In genomic region chr6:20532881-20533280, GRCh38 we compare ENCODE assay signal across 25 cellular contexts. TPM values are rescaled to one million over a fixed set of nuclear protein-coding genes. Genes with fewer than 3 reads are reported as not detected.
DNase-seq lines count a peak whose midpoint lies in the region; ATAC-seq, FAIRE-seq and TF ChIP-seq lines count a peak whose summit lies in the region.
"Had no signal": no experiment of that assay in that cellular context is flagged by ENCODE, and none has a peak within 500 bp of the region (broad histone marks: within the 10 kb centered on the region; RNA-seq: fewer than 3 reads in every experiment).

No MANE protein-coding gene starts in this region.

- no peak overlapping the region for H3K4me2 ChIP-seq in HepG2 (ENCODE audit: low read depth, low read length)

- TF ChIP-seq EP300 in HepG2 (IDR thresholded peaks at IDR 0.05; ENCODE audit: low read depth in 2 of 2, low read length in 2 of 2) (no peak), HepG2 (CRISPR knock-in tag; IDR thresholded peaks at IDR 0.05; ENCODE audit: borderline replicate concordance) (no peak)

- no peak for FAIRE-seq in HepG2 (lab: Jason Lieb, UNC)
- FAIRE-seq: GM12892, GM18507, H54 had no signal

- in situ Hi-C loops in HepG2 (cut with HindIII; ENCODE audit: extremely low pct_ligation_motif_present, low pct_unique_long_range_greater_than_20kb) = no loop called here

- CTCF ChIA-PET in HepG2 (lab: Yijun Ruan, JAX; ENCODE audit: low intra/inter-chr PET ratio, low total read pairs) = no interaction called here

- BruUV-seq in HepG2 (replicated peaks; lab: Mats Ljungman, UMichigan) = no TSS peak

- POLR2A ChIA-PET in HepG2 (lab: Yijun Ruan, JAX) = no interaction called here

- peaks cover 20% of the 10 kb centered on the region for H3K79me2 ChIP-seq in HepG2 (ENCODE audit: insufficient read depth, low read length)

- H3K27ac Mint-ChIP-seq in T-helper 1 cell treated with Interleukin-12 subunit alpha and Interleukin-12 subunit beta and Interleukin-4 antibody, amounts not matched to agents 30 μg/mL and 1 μg/mL, for 36 hours = peak overlapping the region; percentile 5
- H3K27ac Mint-ChIP-seq in natural killer cell treated with Interleukin-12 subunit alpha and Interleukin-12 subunit beta and Interleukin-15 and Interleukin-18, amount 100 ng/mL, for 72 hours = peak overlapping the region; percentile 96 to 100

- no peak for TF ChIP-seq RAD21 in HepG2 (CRISPR knock-in tag; IDR thresholded peaks at IDR 0.05)

- WGBS in HepG2 (ENCODE audit: low lambda C conversion rate) = 95% methylated on average over 1 of the region's 1 CpG
- WGBS in right lobe of liver (ENCODE audit: insufficient coverage, low coverage, low lambda C conversion rate, missing lambda C conversion rate) = 90% methylated on average over 1 of the region's 1 CpG

- no peak overlapping the region for H3K9ac ChIP-seq in HepG2 (ENCODE audit: insufficient read depth, low read depth, low read length)
- H3K9ac ChIP-seq: BLaER1 treated with 17β-estradiol and CSF1 and Interleukin-3, amounts not matched to agents 10 nM and 100 nM; KMS-11 had no signal

- H3K4me3 ChIP-seq in HepG2 (replicated peaks in 1 of 3; ENCODE audit: insufficient read depth in 1 of 3, low read depth in 2 of 3, low read length in 3 of 3) (no peak overlapping the region), right lobe of liver (no peak overlapping the region)
- H3K4me3 ChIP-seq: BLaER1 treated with 17β-estradiol and CSF1 and Interleukin-3, amounts not matched to agents 10 nM and 100 nM; SK-N-MC had no signal

- intact Hi-C loops in HepG2 (cut with micrococcal nuclease; ENCODE audit: unreplicated experiment) = no loop called here
- intact Hi-C loops in right lobe of liver (cut with DNase I) = loop anchor here (5.0 to 10.0 kb wide), 2 partner anchors 238 to 241 kb away; no protein-coding TSS in a partner anchor

- no peak for TF ChIP-seq POLR2A in HepG2 (IDR thresholded peaks at IDR 0.05; ENCODE audit: insufficient read depth in 1 of 2, low read depth in 2 of 2, low read length in 2 of 2)
- TF ChIP-seq POLR2A in right lobe of liver (IDR thresholded peaks at IDR 0.05) = no peak

- H3K4me3 Mint-ChIP-seq in T-helper 1 cell treated with Interleukin-12 subunit alpha and Interleukin-12 subunit beta and Interleukin-4 antibody, amounts not matched to agents 30 μg/mL and 1 μg/mL, for 36 hours = no peak overlapping the region
- peak overlapping the region; percentile 45 for H3K4me3 Mint-ChIP-seq in natural killer cell treated with Interleukin-12 subunit alpha and Interleukin-12 subunit beta and Interleukin-15 and Interleukin-18, amount 100 ng/mL, for 72 hours
- H3K4me3 Mint-ChIP-seq: CD8-positive, alpha-beta T cell had no signal

- TF ChIP-seq CTCF in HepG2 (CRISPR knock-in tag; IDR thresholded peaks at IDR 0.05) (no peak), right lobe of liver (IDR thresholded peaks at IDR 0.05) (no peak)

- ATAC-seq in HepG2 (no peak), right lobe of liver (no peak), GM18502 (IDR thresholded peaks at IDR 0.05; ENCODE audit: poor library complexity, unreplicated experiment) (no peak)
- no peak for ATAC-seq in natural killer cell treated with Interleukin-12 subunit alpha and Interleukin-12 subunit beta and Interleukin-15 and Interleukin-18, amount 100 ng/mL, for 72 hours
- ATAC-seq: CD8-positive, alpha-beta T cell had no signal

- H3K4me1 ChIP-seq in HepG2 (ENCODE audit: insufficient read depth, low read length) = peaks cover 35% of the 10 kb centered on the region
- peaks cover 0 to 12% (median 5%) of the 10 kb centered on the region in 4 donors for H3K4me1 ChIP-seq in right lobe of liver

- H3K27me3 ChIP-seq in HepG2 (ENCODE audit: control insufficient read depth in 1 of 2, insufficient read depth in 2 of 2, low read length in 2 of 2) (peaks cover 0 to 5% of the 10 kb centered on the region in 2 experiments; a peak in 1 of 5 replicates), right lobe of liver (no peaks in the 10 kb centered on the region)
- H3K27me3 ChIP-seq: BLaER1 treated with 17β-estradiol and CSF1 and Interleukin-3, amounts not matched to agents 10 nM and 100 nM had no signal

- peaks cover 7% of the 10 kb centered on the region for H3K36me3 Mint-ChIP-seq in T-helper 1 cell treated with Interleukin-12 subunit alpha and Interleukin-12 subunit beta and Interleukin-4 antibody, amounts not matched to agents 30 μg/mL and 1 μg/mL, for 36 hours (ENCODE audit: low read depth)
- peaks cover 8% of the 10 kb centered on the region for H3K36me3 Mint-ChIP-seq in natural killer cell treated with Interleukin-12 subunit alpha and Interleukin-12 subunit beta and Interleukin-15 and Interleukin-18, amount 100 ng/mL, for 72 hours

- DNase-seq in T-helper 1 cell (no peak), HepG2 (ENCODE audit: low spot score) (no peak), right lobe of liver (no peak), DMS53 treated with DMSO at 0.1 percent for 48 hours (lab: John Stamatoyannopoulos, UW; ENCODE audit: unreplicated experiment) (no peak), LoVo (ENCODE audit: low spot score) (no peak)
- no peak for DNase-seq in natural killer cell treated with Interleukin-12 subunit alpha and Interleukin-12 subunit beta and Interleukin-15 and Interleukin-18, amount 100 ng/mL, for 72 hours (ENCODE audit: low spot score)
- DNase-seq: ACHN; CD8-positive, alpha-beta T cell; NCI-H1105; NCI-H2029 treated with DMSO at 0.1 percent for 48 hours; NCI-H226; NCI-H510A treated with DMSO at 0.1 percent for 48 hours; NCI-H748 treated with DMSO at 0.1 percent for 48 hours; SHP77 treated with DMSO at 0.1 percent for 48 hours had no signal

- H3K27ac ChIP-seq in HepG2 (ENCODE audit: extremely low read length, insufficient read depth, low read length) (no peak overlapping the region), right lobe of liver (no peak overlapping the region)
- H3K27ac ChIP-seq: 22Rv1, HL-60, KMS-11, RWPE1, SK-N-MC had no signal

- H4K20me1 ChIP-seq in HepG2 (ENCODE audit: insufficient read depth, low read length) = no peaks in the 10 kb centered on the region

- H3K9me3 ChIP-seq in HepG2 (ENCODE audit: low read length) (no peaks in the 10 kb centered on the region), right lobe of liver (no peaks in the 10 kb centered on the region)
- H3K9me3 ChIP-seq: BLaER1 treated with 17β-estradiol and CSF1 and Interleukin-3, amounts not matched to agents 10 nM and 100 nM had no signal

- H3K9me3 Mint-ChIP-seq in T-helper 1 cell treated with Interleukin-12 subunit alpha and Interleukin-12 subunit beta and Interleukin-4 antibody, amounts not matched to agents 30 μg/mL and 1 μg/mL, for 36 hours = no peaks in the 10 kb centered on the region
- H3K9me3 Mint-ChIP-seq in natural killer cell treated with Interleukin-12 subunit alpha and Interleukin-12 subunit beta and Interleukin-15 and Interleukin-18, amount 100 ng/mL, for 72 hours = no peaks in the 10 kb centered on the region
- H3K9me3 Mint-ChIP-seq: CD8-positive, alpha-beta T cell had no signal

- H3K36me3 ChIP-seq in HepG2 (replicated peaks in 1 of 2; ENCODE audit: control insufficient read depth in 1 of 2, insufficient read depth in 2 of 2, low read length in 2 of 2) (no peaks in the 10 kb centered on the region), right lobe of liver (no peaks in the 10 kb centered on the region)

- H3K4me1 Mint-ChIP-seq in T-helper 1 cell treated with Interleukin-12 subunit alpha and Interleukin-12 subunit beta and Interleukin-4 antibody, amounts not matched to agents 30 μg/mL and 1 μg/mL, for 36 hours (ENCODE audit: low read depth) = peaks cover 35% of the 10 kb centered on the region
- H3K4me1 Mint-ChIP-seq in natural killer cell treated with Interleukin-12 subunit alpha and Interleukin-12 subunit beta and Interleukin-15 and Interleukin-18, amount 100 ng/mL, for 72 hours (ENCODE audit: low read depth in 2 of 2) = peaks cover 39 to 47% of the 10 kb centered on the region in 2 donors

- no peak overlapping the region for H2AFZ ChIP-seq in HepG2 (ENCODE audit: low read length)

- H3K27me3 Mint-ChIP-seq in T-helper 1 cell treated with Interleukin-12 subunit alpha and Interleukin-12 subunit beta and Interleukin-4 antibody, amounts not matched to agents 30 μg/mL and 1 μg/mL, for 36 hours (ENCODE audit: low read depth) = no peaks in the 10 kb centered on the region
- peaks cover 0 to 6% of the 10 kb centered on the region in 2 donors for H3K27me3 Mint-ChIP-seq in natural killer cell treated with Interleukin-12 subunit alpha and Interleukin-12 subunit beta and Interleukin-15 and Interleukin-18, amount 100 ng/mL, for 72 hours

TF ChIP-seq in HepG2, 621 proteins besides CTCF, POLR2A, EP300 and RAD21 (continues in another document):
- TF ChIP-seq ZNF180 (CRISPR knock-in tag; IDR thresholded peaks at IDR 0.05; ENCODE audit: borderline replicate concordance, low read depth) (no peak), ZNF577 (CRISPR knock-in tag; IDR thresholded peaks at IDR 0.05; ENCODE audit: borderline replicate concordance, low read depth) (no peak)

RNA-seq across cellular contexts. Expression of gene CDKAL1, which starts 1.4 kb away (rescaled TPM):
- total RNA-seq in HepG2 (2016; rRNA removed; fragmentation: Illumina TruSeq; extraction: Trizol) = 27.7 and 33.6 TPM in 2 replicates
- total RNA-seq in HepG2 (2016; cell fraction: cytosol; rRNA removed; fragmentation: Illumina TruSeq; extraction: Trizol; ENCODE audit: low read depth) = 16.5 and 18.0 TPM in 2 replicates
- total RNA-seq in HepG2 (2016; cell fraction: insoluble cytoplasmic fraction; rRNA removed; fragmentation: Illumina TruSeq; extraction: Trizol) = 27.3 and 33.8 TPM in 2 replicates
- total RNA-seq in HepG2 (2016; cell fraction: membrane; rRNA removed; fragmentation: Illumina TruSeq; extraction: Trizol) = 16.7 and 20.2 TPM in 2 replicates
- 41.5 and 43.6 TPM in 2 replicates for total RNA-seq in HepG2 (2016; cell fraction: nucleus; rRNA removed; fragmentation: Illumina TruSeq; extraction: Trizol)
- 8.0 and 9.5 TPM in 2 replicates for polyA plus RNA-seq in HepG2 (2011; rRNA removed)
- polyA plus RNA-seq in HepG2 (2011; cell fraction: cytosol; rRNA removed) = 3.9 and 6.2 TPM in 2 replicates
- 7.2 and 9.0 TPM in 2 replicates for polyA plus RNA-seq in HepG2 (2011; cell fraction: nucleus; rRNA removed)
- 7.3 and 9.5 TPM in 2 replicates for polyA plus RNA-seq in HepG2 (2012)
- polyA plus RNA-seq in HepG2 (2016; cell fraction: cytosol; fragmentation: Illumina TruSeq; extraction: Trizol; ENCODE audit: low read depth) = 1.5 and 1.6 TPM in 2 replicates
- 17.4 and 17.8 TPM in 2 replicates for polyA plus RNA-seq in HepG2 (2016; cell fraction: insoluble cytoplasmic fraction; fragmentation: Illumina TruSeq; extraction: Trizol; ENCODE audit: low read depth)
- polyA plus RNA-seq in HepG2 (2016; cell fraction: membrane; fragmentation: Illumina TruSeq; extraction: Trizol; ENCODE audit: low read depth) = 3.8 and 5.1 TPM in 2 replicates
- 16.9 and 17.3 TPM in 2 replicates for polyA plus RNA-seq in HepG2 (2016; cell fraction: nucleus; fragmentation: Illumina TruSeq; extraction: Trizol; ENCODE audit: insufficient read depth, low read depth)
- polyA minus RNA-seq in HepG2 (2011; rRNA and poly(A)+ RNA removed; ENCODE audit: low replicate concordance) = 8.4 and 15.1 TPM in 2 replicates
- polyA minus RNA-seq in HepG2 (2011; cell fraction: cytosol; rRNA and poly(A)+ RNA removed) = 15.5 and 16.7 TPM in 2 replicates
- 55.4 and 60.9 TPM in 2 replicates for polyA minus RNA-seq in HepG2 (2011; cell fraction: nucleus; rRNA and poly(A)+ RNA removed)
- total RNA-seq in right lobe of liver = 1 to 10 TPM; 4.5 to 7.0 (median 6.2) TPM
- 10 to 100 TPM; 33.7 to 43.8 TPM for total RNA-seq in natural killer cell treated with Interleukin-12 subunit alpha and Interleukin-12 subunit beta and Interleukin-15 and Interleukin-18, amount 100 ng/mL, for 72 hours
